ENCODE assay signal across 24 cellular contexts in the genomic region with DNA sequence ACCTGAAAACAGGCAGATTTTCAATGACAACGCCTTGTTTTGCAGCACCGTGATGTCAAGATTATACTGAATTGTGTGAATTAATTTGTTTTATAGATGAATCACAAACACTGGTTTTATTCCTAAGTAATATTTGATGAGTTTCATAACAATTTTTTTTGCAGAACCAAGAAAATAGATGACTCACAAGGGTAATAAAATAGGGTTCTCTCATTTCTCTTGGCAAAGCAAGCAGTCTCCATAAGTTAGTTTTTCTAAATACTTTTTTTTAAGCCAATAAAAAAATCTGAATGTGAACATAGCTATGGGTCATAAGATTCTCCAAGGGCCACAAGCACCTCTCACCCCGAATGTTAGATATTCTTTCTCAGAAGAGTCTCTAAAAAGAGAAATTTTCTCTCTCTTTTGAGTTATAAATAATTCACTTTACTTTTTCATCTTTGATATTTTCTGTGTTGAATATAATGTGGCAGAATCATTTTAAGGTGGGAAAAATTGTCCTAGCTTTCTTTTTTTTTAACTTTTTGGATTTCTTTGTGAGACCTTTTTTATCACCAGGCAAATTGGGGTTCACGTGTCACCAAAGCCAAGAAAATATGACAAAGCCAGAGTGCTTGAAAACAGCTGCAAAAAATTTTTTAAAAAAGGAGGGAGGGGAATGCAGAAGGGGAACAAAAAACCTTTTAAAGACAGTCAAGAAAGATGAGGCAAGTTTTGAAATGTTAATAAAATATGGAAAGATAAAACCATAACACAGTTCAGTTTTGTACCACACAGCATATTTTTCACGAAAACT.
DNase-seq lines count a peak whose midpoint lies in the region; ATAC-seq and TF ChIP-seq lines count a peak whose summit lies in the region.
"Had no signal": no experiment of that assay in that cellular context is flagged by ENCODE, and none has a peak within 500 bp of the region (broad histone marks: within the 10 kb centered on the region; RNA-seq: fewer than 3 reads in every experiment).

No MANE protein-coding gene starts in this region.

- peaks cover 16% of the 10 kb centered on the region for H3K4me1 Mint-ChIP-seq in MCF 10A (ENCODE audit: insufficient read depth, unreplicated experiment)
- no peaks in the 10 kb centered on the region for H3K4me1 Mint-ChIP-seq in activated CD4-positive, alpha-beta T cell treated with anti-CD3 and anti-CD28 coated beads, Interleukin-2, amount 10 ng/mL, durations not matched to agents 7 days and 5 days
- peaks cover 0 to 1% (median 0%) of the 10 kb centered on the region in 7 donors for H3K4me1 Mint-ChIP-seq in naive thymus-derived CD4-positive, alpha-beta T cell
- H3K4me1 Mint-ChIP-seq: GM23338; memory B cell; stimulated activated naive B cell treated with anti-CD40 and anti-IgM and Interleukin-4, amounts not matched to agents 10 μg/mL and 1 μg/mL and 100 μg/mL, for 72 hours had no signal

- TF ChIP-seq CTCF in MCF 10A (IDR thresholded peaks at IDR 0.05; ENCODE audit: unreplicated experiment) (no peak), breast epithelium (IDR thresholded peaks at IDR 0.05) (no peak), foreskin keratinocyte (conservative IDR thresholded peaks at IDR 0.05) (no peak)

- no TSS peak for BruUV-seq in MCF 10A (replicated peaks; lab: Mats Ljungman, UMichigan)

- peak; percentile 50 for DNase-seq in MCF 10A (ENCODE audit: unreplicated experiment)
- no peak for DNase-seq in breast epithelium (ENCODE audit: low spot score in 2 of 2)
- peak; percentile 65 for DNase-seq in amniotic epithelial cell (ENCODE audit: low read depth)
- peak; percentile 9 to 33 for DNase-seq in foreskin keratinocyte
- DNase-seq in stromal cell of bone marrow (ENCODE audit: low read depth), result peak; percentile 79
- DNase-seq in activated CD4-positive, alpha-beta T cell treated with anti-CD3 and anti-CD28 coated beads, Interleukin-2, amount 10 ng/mL, durations not matched to agents 7 days and 5 days, result no peak
- no peak for DNase-seq in naive thymus-derived CD4-positive, alpha-beta T cell
- DNase-seq: 8988T; activated CD8-positive, alpha-beta memory T cell treated with anti-CD3 and anti-CD28 coated beads for 24 hours; brain microvascular endothelial cell; dorsolateral prefrontal cortex; hippocampal formation; NCI-H1092; NCI-H2081; SHP77 treated with DMSO at 0.1 percent for 48 hours; stimulated activated naive B cell treated with anti-CD40 and anti-IgM and Interleukin-4, amounts not matched to agents 10 μg/mL and 1 μg/mL and 100 μg/mL, for 72 hours had no signal

- H3K9me3 ChIP-seq in breast epithelium, result no peaks in the 10 kb centered on the region
- H3K9me3 ChIP-seq in naive thymus-derived CD4-positive, alpha-beta T cell (ENCODE audit: control insufficient read depth in 2 of 3, low read length in 3 of 3), result no peaks in the 10 kb centered on the region
- H3K9me3 ChIP-seq: esophagus muscularis mucosa, tibial nerve had no signal

- CTCF ChIA-PET in MCF 10A (lab: Yijun Ruan, JAX), result interaction anchor here (0.6 to 9.8 kb wide), 14 partner anchors 61 to 909 kb away, joined by 3 to 134 read pairs (median 5); partner anchors contain the start of gene GAS1
- CTCF ChIA-PET in activated CD4-positive, alpha-beta T cell treated with anti-CD3 and anti-CD28 coated beads, Interleukin-2, amount 10 ng/mL, durations not matched to agents 7 days and 5 days (lab: Charles Lee), result interaction anchor here (0.9 kb wide), 1 partner anchor 889 kb away, joined by 3 read pairs; no protein-coding TSS in a partner anchor
- CTCF ChIA-PET in naive thymus-derived CD4-positive, alpha-beta T cell (lab: Charles Lee), result interaction anchor here (0.7 to 1.0 kb wide), 4 partner anchors 134 to 1121 kb away, joined by 3 read pairs; no protein-coding TSS in a partner anchor

- no peaks in the 10 kb centered on the region for H3K9me3 Mint-ChIP-seq in MCF 10A (ENCODE audit: unreplicated experiment)
- H3K9me3 Mint-ChIP-seq in activated CD4-positive, alpha-beta T cell treated with anti-CD3 and anti-CD28 coated beads, Interleukin-2, amount 10 ng/mL, durations not matched to agents 7 days and 5 days, result no peaks in the 10 kb centered on the region
- H3K9me3 Mint-ChIP-seq in naive thymus-derived CD4-positive, alpha-beta T cell, result peaks cover 0 to 1% (median 0%) of the 10 kb centered on the region in 11 donors
- H3K9me3 Mint-ChIP-seq: memory B cell; stimulated activated naive B cell treated with anti-CD40 and anti-IgM and Interleukin-4, amounts not matched to agents 10 μg/mL and 1 μg/mL and 100 μg/mL, for 72 hours had no signal

- H3K36me3 ChIP-seq in breast epithelium, result no peaks in the 10 kb centered on the region
- no peaks in the 10 kb centered on the region for H3K36me3 ChIP-seq in naive thymus-derived CD4-positive, alpha-beta T cell (ENCODE audit: control insufficient read depth in 2 of 3, insufficient read depth in 3 of 3, low read length in 3 of 3)
- H3K36me3 ChIP-seq: brain microvascular endothelial cell, esophagus muscularis mucosa, tibial nerve had no signal

- POLR2A ChIA-PET in MCF 10A (lab: Yijun Ruan, JAX), result interaction anchor here (0.7 to 5.9 kb wide), 5 partner anchors 51 to 602 kb away, joined by 3 to 70 read pairs (median 3); partner anchors contain the start of gene GAS1
- POLR2A ChIA-PET in activated CD4-positive, alpha-beta T cell treated with anti-CD3 and anti-CD28 coated beads, Interleukin-2, amount 10 ng/mL, durations not matched to agents 7 days and 5 days (lab: Charles Lee), result no interaction called here
- POLR2A ChIA-PET in naive thymus-derived CD4-positive, alpha-beta T cell (lab: Charles Lee), result no interaction called here

- no peak overlapping the region for H3K4me3 Mint-ChIP-seq in MCF 10A (ENCODE audit: unreplicated experiment)
- H3K4me3 Mint-ChIP-seq in activated CD4-positive, alpha-beta T cell treated with anti-CD3 and anti-CD28 coated beads, Interleukin-2, amount 10 ng/mL, durations not matched to agents 7 days and 5 days, result no peak overlapping the region
- no peak overlapping the region for H3K4me3 Mint-ChIP-seq in naive thymus-derived CD4-positive, alpha-beta T cell
- H3K4me3 Mint-ChIP-seq: activated naive CD8-positive, alpha-beta T cell; GM23338; memory B cell; stimulated activated naive B cell treated with anti-CD40 and anti-IgM and Interleukin-4, amounts not matched to agents 10 μg/mL and 1 μg/mL and 100 μg/mL, for 72 hours had no signal

- intact Hi-C loops in MCF 10A (cut with micrococcal nuclease) (loop anchor here (5.0 kb wide), 1 partner anchor 326 kb away; no protein-coding TSS in a partner anchor), breast epithelium (cut with DNase I; ENCODE audit: low total_unique reads) (no loop called here)
- intact Hi-C loops in naive thymus-derived CD4-positive, alpha-beta T cell (cut with micrococcal nuclease), result loop anchor here in 1 of 2 donors (5.0 to 10.0 kb wide), 3 partner anchors 686 to 1508 kb away; no protein-coding TSS in a partner anchor

- H3K27ac Mint-ChIP-seq in MCF 10A (ENCODE audit: low read depth, unreplicated experiment), result peak overlapping the region; percentile 44
- no peak overlapping the region for H3K27ac Mint-ChIP-seq in activated CD4-positive, alpha-beta T cell treated with anti-CD3 and anti-CD28 coated beads, Interleukin-2, amount 10 ng/mL, durations not matched to agents 7 days and 5 days
- H3K27ac Mint-ChIP-seq in naive thymus-derived CD4-positive, alpha-beta T cell, result no peak overlapping the region
- H3K27ac Mint-ChIP-seq: activated naive CD8-positive, alpha-beta T cell; GM23338; memory B cell; stimulated activated naive B cell treated with anti-CD40 and anti-IgM and Interleukin-4, amounts not matched to agents 10 μg/mL and 1 μg/mL and 100 μg/mL, for 72 hours had no signal

- H3K27me3 Mint-ChIP-seq in MCF 10A (ENCODE audit: insufficient read depth, unreplicated experiment), result no peaks in the 10 kb centered on the region
- no peaks in the 10 kb centered on the region for H3K27me3 Mint-ChIP-seq in activated CD4-positive, alpha-beta T cell treated with anti-CD3 and anti-CD28 coated beads, Interleukin-2, amount 10 ng/mL, durations not matched to agents 7 days and 5 days
- peaks cover 0 to 18% (median 14%) of the 10 kb centered on the region in 5 donors for H3K27me3 Mint-ChIP-seq in naive thymus-derived CD4-positive, alpha-beta T cell
- H3K27me3 Mint-ChIP-seq: activated naive CD8-positive, alpha-beta T cell; memory B cell had no signal

- H3K4me1 ChIP-seq in breast epithelium (no peaks in the 10 kb centered on the region), foreskin keratinocyte (no peaks in the 10 kb centered on the region)
- no peaks in the 10 kb centered on the region for H3K4me1 ChIP-seq in naive thymus-derived CD4-positive, alpha-beta T cell (ENCODE audit: control insufficient read depth in 2 of 2, insufficient read depth in 2 of 2, low read length in 2 of 2)

- H3K36me3 Mint-ChIP-seq in MCF 10A (ENCODE audit: insufficient read depth, unreplicated experiment), result no peaks in the 10 kb centered on the region
- no peaks in the 10 kb centered on the region for H3K36me3 Mint-ChIP-seq in activated CD4-positive, alpha-beta T cell treated with anti-CD3 and anti-CD28 coated beads, Interleukin-2, amount 10 ng/mL, durations not matched to agents 7 days and 5 days (ENCODE audit: low read depth)
- H3K36me3 Mint-ChIP-seq in naive thymus-derived CD4-positive, alpha-beta T cell, result no peaks in the 10 kb centered on the region
- H3K36me3 Mint-ChIP-seq: activated naive CD8-positive, alpha-beta T cell; memory B cell; stimulated activated naive B cell treated with anti-CD40 and anti-IgM and Interleukin-4, amounts not matched to agents 10 μg/mL and 1 μg/mL and 100 μg/mL, for 72 hours had no signal

- H3K27me3 ChIP-seq in breast epithelium (no peaks in the 10 kb centered on the region), foreskin keratinocyte (no peaks in the 10 kb centered on the region)
- no peaks in the 10 kb centered on the region for H3K27me3 ChIP-seq in naive thymus-derived CD4-positive, alpha-beta T cell (ENCODE audit: control insufficient read depth in 2 of 2, insufficient read depth in 2 of 2, low read length in 2 of 2)
- H3K27me3 ChIP-seq: brain microvascular endothelial cell, dorsolateral prefrontal cortex, esophagus muscularis mucosa, tibial nerve had no signal

- TF ChIP-seq POLR2A in breast epithelium (IDR thresholded peaks at IDR 0.05), result no peak

- no peak overlapping the region for H3K4me3 ChIP-seq in breast epithelium
- H3K4me3 ChIP-seq in naive thymus-derived CD4-positive, alpha-beta T cell (ENCODE audit: low read length), result no peak overlapping the region
- H3K4me3 ChIP-seq: dorsolateral prefrontal cortex, esophagus muscularis mucosa, GM23338, K562, tibial nerve had no signal

- ATAC-seq in foreskin keratinocyte (peak; percentile 9), HG03354 (IDR thresholded peaks at IDR 0.05; ENCODE audit: poor library complexity, severe bottlenecking, unreplicated experiment) (no peak)
- ATAC-seq in naive thymus-derived CD4-positive, alpha-beta T cell, result no peak
- ATAC-seq: GM23338; K562; stimulated activated naive B cell treated with anti-CD40 and anti-IgM and Interleukin-4, amounts not matched to agents 10 μg/mL and 1 μg/mL and 100 μg/mL, for 72 hours had no signal

- H3K27ac ChIP-seq in breast epithelium, result no peak overlapping the region
- no peak overlapping the region for H3K27ac ChIP-seq in foreskin keratinocyte
- H3K27ac ChIP-seq in naive thymus-derived CD4-positive, alpha-beta T cell (ENCODE audit: low read depth, low read length), result no peak overlapping the region
- H3K27ac ChIP-seq: brain microvascular endothelial cell, C4-2B, dorsolateral prefrontal cortex, esophagus muscularis mucosa, tibial nerve had no signal

Comparison
In these comparisons a context has a peak if more than half of its experiments do, and no peak if none do; other contexts are left out.
1. DNase-seq: peak in MCF 10A (single experiment), amniotic epithelial cell (single experiment), foreskin keratinocyte (2 of 2) and stromal cell of bone marrow (single experiment); none in breast epithelium (0 of 2), activated CD4-positive, alpha-beta T cell treated with anti-CD3 and anti-CD28 coated beads, Interleukin-2, amount 10 ng/mL, durations not matched to agents 7 days and 5 days (single experiment) and naive thymus-derived CD4-positive, alpha-beta T cell (0 of 9).